ENCODE assay signal across 1 cellular context in genomic region chr19:46076031-46076880, GRCh38.
TF ChIP-seq lines count a peak whose summit lies in the region.

No MANE protein-coding gene starts in this region.

TF ChIP-seq in endothelial cell of umbilical vein, 7 proteins besides CTCF, POLR2A, EP300 and RAD21:
- TF ChIP-seq EZH2 (IDR thresholded peaks at IDR 0.05; ENCODE audit: borderline replicate concordance, low read depth, low read length, severe bottlenecking) (no peak), FOS (IDR thresholded peaks at IDR 0.05; ENCODE audit: borderline replicate concordance, insufficient read depth, low read length) (no peak), MYC (IDR thresholded peaks at IDR 0.05; ENCODE audit: low read depth, low read length) (no peak), MAX (IDR thresholded peaks at IDR 0.05; ENCODE audit: insufficient read depth, insufficient read length) (no peak), GATA2 (IDR thresholded peaks at IDR 0.05; ENCODE audit: insufficient read depth, insufficient read length, low read depth, low read length) (no peak), POLR2AphosphoS5 (IDR thresholded peaks at IDR 0.05; ENCODE audit: insufficient read depth, low read depth, low read length) (no peak), JUN (IDR thresholded peaks at IDR 0.05; ENCODE audit: borderline replicate concordance, insufficient read depth, insufficient read length, low read depth) (no peak)
